8 cellular contexts compared by ENCODE assay signal in genomic region chr3:124584552-124585391, GRCh38.
DNase-seq lines count a peak whose midpoint lies in the region; ATAC-seq and TF ChIP-seq lines count a peak whose summit lies in the region.

No MANE protein-coding gene starts in this region.

- peak overlapping the region; percentile 82 for H3K4me3 Mint-ChIP-seq in WTC11

- no peaks in the 10 kb centered on the region for H3K9me3 Mint-ChIP-seq in WTC11

- peaks cover 59% of the 10 kb centered on the region for H3K27me3 Mint-ChIP-seq in WTC11 (ENCODE audit: low read depth)

- no peaks in the 10 kb centered on the region; the same call in 1 of the 2 replicates for H3K9me3 ChIP-seq in AG04450 (ENCODE audit: control insufficient read depth, insufficient read depth, low read length)

- peak overlapping the region; percentile 45 for H3K4me3 ChIP-seq in AG04450 (ENCODE audit: low read depth, low read length)
- H3K4me3 ChIP-seq in dorsolateral prefrontal cortex = peak overlapping the region; percentile 21 to 69 (median 52)

- TF ChIP-seq CTCF in AG04450 (IDR thresholded peaks at IDR 0.05; ENCODE audit: low read depth, low read length) = no peak
- TF ChIP-seq CTCF in WTC11 (IDR thresholded peaks at IDR 0.05) = no peak
- no peak for TF ChIP-seq CTCF in dorsolateral prefrontal cortex (IDR thresholded peaks at IDR 0.05 in 54 of 56, conservative IDR thresholded peaks at IDR 0.05 in 2 of 56; ENCODE audit: low read depth in 1 of 56, partially characterized antibody in 56 of 56)

- H3K27ac Mint-ChIP-seq in WTC11 = no peak overlapping the region

- peak; percentile 82 for ATAC-seq in WTC11

- intact Hi-C loops in dorsolateral prefrontal cortex (cut with DNase I) = no loop called here

- POLR2A ChIA-PET in AG04450 (lab: Yijun Ruan, JAX) = no interaction called here
- POLR2A ChIA-PET in HEK293T (lab: Yijun Ruan, JAX) = no interaction called here
- POLR2A ChIA-PET in WTC11 (lab: Charles Lee) = no interaction called here

- H3K27me3 ChIP-seq in AG04450 (ENCODE audit: control insufficient read depth, insufficient read depth, low read length) (peaks cover 63% of the 10 kb centered on the region), dorsolateral prefrontal cortex (peaks cover 0 to 16% (median 0%) of the 10 kb centered on the region in 45 donors)

- DNase-seq in AG04450 (ENCODE audit: low read depth, low spot score) (no peak), HEK293T (ENCODE audit: extremely low spot score) (peak; percentile 77), WTC11 (ENCODE audit: low spot score) (peak; percentile 86), dorsolateral prefrontal cortex (peak in 4 of 10 donors; percentile 48 to 55 (median 50)), medulla oblongata (ENCODE audit: extremely low spot score) (peak; percentile 45), DMS79 treated with DMSO at 0.1 percent for 48 hours (lab: John Stamatoyannopoulos, UW) (no peak), DMS153 (lab: John Stamatoyannopoulos, UW) (no peak)
- DNase-seq in stimulated activated CD8-positive, alpha-beta memory T cell treated with anti-CD3 and anti-CD28 coated beads, Interleukin-15, amount 100 ng/mL, for 24 hours (ENCODE audit: low read depth) = peak; percentile 3

- H3K4me1 Mint-ChIP-seq in WTC11 = peaks cover 30% of the 10 kb centered on the region

- CTCF ChIA-PET in AG04450 (lab: Charles Lee) (interaction anchor here (1.0 to 1.1 kb wide), 2 partner anchors 25 to 104 kb away, joined by 4 read pairs; no protein-coding TSS in a partner anchor), HEK293T (lab: Yijun Ruan, JAX) (interaction anchor here (0.6 to 1.0 kb wide), 3 partner anchors 20 to 565 kb away, joined by 3 to 6 read pairs (median 4); no protein-coding TSS in a partner anchor), WTC11 (lab: Charles Lee) (interaction anchor here (0.7 to 2.2 kb wide), 5 partner anchors 14 to 104 kb away, joined by 3 to 8 read pairs (median 3); no protein-coding TSS in a partner anchor)

- H3K27ac ChIP-seq in AG04450 (ENCODE audit: low read depth, low read length) = no peak overlapping the region
- peak overlapping the region in 32 of 59 donors; percentile 0 to 75 (median 47) for H3K27ac ChIP-seq in dorsolateral prefrontal cortex

- H3K36me3 Mint-ChIP-seq in WTC11 = no peaks in the 10 kb centered on the region

TF ChIP-seq in HEK293T, 16 proteins besides CTCF, POLR2A, EP300 and RAD21:
- no peak for TF ChIP-seq FOXK2 (IDR thresholded peaks at IDR 0.05)
- no peak for TF ChIP-seq TARDBP (IDR thresholded peaks at IDR 0.05)
- no peak for TF ChIP-seq HDGF (IDR thresholded peaks at IDR 0.05; ENCODE audit: borderline replicate concordance)
- no peak for TF ChIP-seq CTBP1 (IDR thresholded peaks at IDR 0.05; ENCODE audit: borderline replicate concordance)
- no peak for TF ChIP-seq ZNF384 (IDR thresholded peaks at IDR 0.05)
- TF ChIP-seq L3MBTL2 (conservative IDR thresholded peaks at IDR 0.05) = peak; percentile 73
- TF ChIP-seq BHLHE40 (IDR thresholded peaks at IDR 0.05; ENCODE audit: borderline replicate concordance) = no peak
- TF ChIP-seq NFRKB (IDR thresholded peaks at IDR 0.05) = no peak

TF ChIP-seq in WTC11, 78 proteins besides CTCF, POLR2A, EP300 and RAD21:
- TF ChIP-seq PRDM15 (CRISPR knock-in tag; IDR thresholded peaks at IDR 0.05) (0 out of 2 replicates have a peak, but pooled peaks have one; percentile 22), ATF1 (CRISPR knock-in tag; IDR thresholded peaks at IDR 0.05) (no peak), TCF7 (CRISPR knock-in tag; IDR thresholded peaks at IDR 0.05; ENCODE audit: low read depth) (0 out of 2 replicates have a peak, but pooled peaks have one; percentile 11), HMGA2 (CRISPR knock-in tag; IDR thresholded peaks at IDR 0.05) (no peak), ZNF232 (CRISPR knock-in tag; IDR thresholded peaks at IDR 0.05) (no peak), NR2C2 (CRISPR knock-in tag; IDR thresholded peaks at IDR 0.05) (no peak), JAZF1 (CRISPR knock-in tag; IDR thresholded peaks at IDR 0.05) (no peak), NFE2L1 (CRISPR knock-in tag; IDR thresholded peaks at IDR 0.05) (peak; percentile 24; the same call in 1 of the 2 replicates), TP53 (CRISPR knock-in tag; IDR thresholded peaks at IDR 0.05) (peak; percentile 71; the same call in 1 of the 2 replicates), ETV6 (CRISPR knock-in tag; IDR thresholded peaks at IDR 0.05) (peak; percentile 71; the same call in 1 of the 2 replicates), KAT7 (CRISPR knock-in tag; IDR thresholded peaks at IDR 0.05; ENCODE audit: borderline replicate concordance) (0 out of 2 replicates have a peak, but pooled peaks have one; percentile 36), PRRX2 (CRISPR knock-in tag; IDR thresholded peaks at IDR 0.05) (no peak), FOXP1 (CRISPR knock-in tag; IDR thresholded peaks at IDR 0.05; ENCODE audit: borderline replicate concordance) (0 out of 2 replicates have a peak, but pooled peaks have one; percentile 36), GABPB1 (CRISPR knock-in tag; IDR thresholded peaks at IDR 0.05) (peak; percentile 53; the same call in 1 of the 2 replicates), ZBTB21 (CRISPR knock-in tag; IDR thresholded peaks at IDR 0.05; ENCODE audit: borderline replicate concordance) (no peak), E2F5 (CRISPR knock-in tag; IDR thresholded peaks at IDR 0.05) (0 out of 2 replicates have a peak, but pooled peaks have one; percentile 32), ZNF423 (CRISPR knock-in tag; IDR thresholded peaks at IDR 0.05) (peak; percentile 50)
- TF ChIP-seq, protein P1, sequence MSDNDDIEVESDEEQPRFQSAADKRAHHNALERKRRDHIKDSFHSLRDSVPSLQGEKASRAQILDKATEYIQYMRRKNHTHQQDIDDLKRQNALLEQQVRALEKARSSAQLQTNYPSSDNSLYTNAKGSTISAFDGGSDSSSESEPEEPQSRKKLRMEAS (CRISPR knock-in tag; IDR thresholded peaks at IDR 0.05) = peak; percentile 33; the same call in 1 of the 2 replicates

Comparison
In these comparisons a context has a peak if more than half of its experiments do, and no peak if none do; other contexts are left out.
1. DNase-seq: peak in HEK293T (single experiment), WTC11 (single experiment), medulla oblongata (single experiment) and stimulated activated CD8-positive, alpha-beta memory T cell treated with anti-CD3 and anti-CD28 coated beads, Interleukin-15, amount 100 ng/mL, for 24 hours (single experiment); none in AG04450 (single experiment), DMS79 treated with DMSO at 0.1 percent for 48 hours (single experiment) and DMS153 (single experiment).